ENCODE assay signal across 1 cellular context in genomic region chr1:32650752-32651460, GRCh38.
A peak's percentile ranks its signal among the peaks of the same experiment; 100 is the strongest.
TF ChIP-seq lines count a peak whose summit lies in the region.

RBBP4 (plus strand) TSS chr1:32651208; CDS start chr1:32651307, 99 bp downstream.

TF ChIP-seq in HepG2, 621 proteins besides CTCF, POLR2A, EP300 and RAD21 (continued from another document and continues in another):
- TF ChIP-seq DRAP1 (CRISPR knock-in tag; IDR thresholded peaks at IDR 0.05): peak; percentile 51; the same call in 1 of the 2 replicates
- TF ChIP-seq ZNF530 (CRISPR knock-in tag; IDR thresholded peaks at IDR 0.05; ENCODE audit: low read depth): no peak; the same call in 1 of the 2 replicates
- no peak for TF ChIP-seq PHB2 (IDR thresholded peaks at IDR 0.05; ENCODE audit: partially characterized antibody)
- peak; percentile 62; the same call in 1 of the 2 replicates for TF ChIP-seq ISX (CRISPR knock-in tag; conservative IDR thresholded peaks at IDR 0.05)
- TF ChIP-seq HHEX (CRISPR knock-in tag; IDR thresholded peaks at IDR 0.05): no peak
- TF ChIP-seq, protein P1, sequence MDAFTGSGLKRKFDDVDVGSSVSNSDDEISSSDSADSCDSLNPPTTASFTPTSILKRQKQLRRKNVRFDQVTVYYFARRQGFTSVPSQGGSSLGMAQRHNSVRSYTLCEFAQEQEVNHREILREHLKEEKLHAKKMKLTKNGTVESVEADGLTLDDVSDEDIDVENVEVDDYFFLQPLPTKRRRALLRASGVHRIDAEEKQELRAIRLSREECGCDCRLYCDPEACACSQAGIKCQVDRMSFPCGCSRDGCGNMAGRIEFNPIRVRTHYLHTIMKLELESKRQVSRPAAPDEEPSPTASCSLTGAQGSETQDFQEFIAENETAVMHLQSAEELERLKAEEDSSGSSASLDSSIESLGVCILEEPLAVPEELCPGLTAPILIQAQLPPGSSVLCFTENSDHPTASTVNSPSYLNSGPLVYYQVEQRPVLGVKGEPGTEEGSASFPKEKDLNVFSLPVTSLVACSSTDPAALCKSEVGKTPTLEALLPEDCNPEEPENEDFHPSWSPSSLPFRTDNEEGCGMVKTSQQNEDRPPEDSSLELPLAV (CRISPR knock-in tag; conservative IDR thresholded peaks at IDR 0.05; ENCODE audit: low read depth): no peak; the same call in none of the 2 replicates
- no peak; the same call in 1 of the 2 replicates for TF ChIP-seq SMAD1 (CRISPR knock-in tag; IDR thresholded peaks at IDR 0.05; ENCODE audit: borderline replicate concordance, low read depth)
- peak; percentile 59; the same call in 1 of the 2 replicates for TF ChIP-seq TBX3 (IDR thresholded peaks at IDR 0.05; ENCODE audit: borderline replicate concordance)
- 0 out of 2 replicates have a peak, but pooled peaks have one; percentile 69 for TF ChIP-seq ZNF619 (CRISPR knock-in tag; IDR thresholded peaks at IDR 0.05)
- TF ChIP-seq NFIC (IDR thresholded peaks at IDR 0.05; ENCODE audit: low read length): no peak
- TF ChIP-seq MED1 (CRISPR knock-in tag; IDR thresholded peaks at IDR 0.05): peak; percentile 66
- TF ChIP-seq ZNF788 (CRISPR knock-in tag; IDR thresholded peaks at IDR 0.05; ENCODE audit: borderline replicate concordance): 0 out of 2 replicates have a peak, but pooled peaks have one; percentile 1
- no peak for TF ChIP-seq ZNF513 (CRISPR knock-in tag; conservative IDR thresholded peaks at IDR 0.05)
- TF ChIP-seq HNF1A (IDR thresholded peaks at IDR 0.05; ENCODE audit: low read depth): no peak
- TF ChIP-seq HNF1A (CRISPR knock-in tag; IDR thresholded peaks at IDR 0.05; ENCODE audit: borderline replicate concordance): peak; percentile 47; the same call in 1 of the 2 replicates
- TF ChIP-seq GABPA (IDR thresholded peaks at IDR 0.05; ENCODE audit: low read depth, low read length): peak; percentile 50
- no peak; the same call in 1 of the 2 replicates for TF ChIP-seq GABPA (CRISPR knock-in tag; IDR thresholded peaks at IDR 0.05; ENCODE audit: low read depth)
- TF ChIP-seq E2F1 (CRISPR knock-in tag; IDR thresholded peaks at IDR 0.05): peak; percentile 99
- TF ChIP-seq MIER2 (CRISPR knock-in tag; IDR thresholded peaks at IDR 0.05): no peak
- TF ChIP-seq ZSCAN22 (CRISPR knock-in tag; IDR thresholded peaks at IDR 0.05): peak; percentile 62; the same call in 1 of the 2 replicates
- TF ChIP-seq, protein P2, sequence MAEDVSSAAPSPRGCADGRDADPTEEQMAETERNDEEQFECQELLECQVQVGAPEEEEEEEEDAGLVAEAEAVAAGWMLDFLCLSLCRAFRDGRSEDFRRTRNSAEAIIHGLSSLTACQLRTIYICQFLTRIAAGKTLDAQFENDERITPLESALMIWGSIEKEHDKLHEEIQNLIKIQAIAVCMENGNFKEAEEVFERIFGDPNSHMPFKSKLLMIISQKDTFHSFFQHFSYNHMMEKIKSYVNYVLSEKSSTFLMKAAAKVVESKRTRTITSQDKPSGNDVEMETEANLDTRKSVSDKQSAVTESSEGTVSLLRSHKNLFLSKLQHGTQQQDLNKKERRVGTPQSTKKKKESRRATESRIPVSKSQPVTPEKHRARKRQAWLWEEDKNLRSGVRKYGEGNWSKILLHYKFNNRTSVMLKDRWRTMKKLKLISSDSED (CRISPR knock-in tag; IDR thresholded peaks at IDR 0.05): peak; percentile 72; the same call in 1 of the 2 replicates
- peak; percentile 93; the same call in 1 of the 2 replicates for TF ChIP-seq E2F2 (CRISPR knock-in tag; IDR thresholded peaks at IDR 0.05; ENCODE audit: borderline replicate concordance)
- peak; percentile 22; the same call in 1 of the 2 replicates for TF ChIP-seq CEBPG (CRISPR knock-in tag; IDR thresholded peaks at IDR 0.05)
- TF ChIP-seq BORCS8-MEF2B (CRISPR knock-in tag; IDR thresholded peaks at IDR 0.05): peak; percentile 74
- TF ChIP-seq FOXO4 (CRISPR knock-in tag; conservative IDR thresholded peaks at IDR 0.05): 0 out of 2 replicates have a peak, but pooled peaks have one; percentile 92
- TF ChIP-seq HNRNPLL (IDR thresholded peaks at IDR 0.05; ENCODE audit: low read depth, low read length, poor library complexity, severe bottlenecking): peak; percentile 95
- 0 out of 2 replicates have a peak, but pooled peaks have one; percentile 35 for TF ChIP-seq GTF3A (CRISPR knock-in tag; conservative IDR thresholded peaks at IDR 0.05)
- TF ChIP-seq EZH2 (conservative IDR thresholded peaks at IDR 0.05; ENCODE audit: low read depth, low read length): no peak
- TF ChIP-seq ZNF547 (CRISPR knock-in tag; IDR thresholded peaks at IDR 0.05): peak; percentile 92; the same call in 1 of the 2 replicates
- no peak for TF ChIP-seq SETDB1 (CRISPR knock-in tag; IDR thresholded peaks at IDR 0.05; ENCODE audit: borderline replicate concordance)
- TF ChIP-seq ARNT2 (CRISPR knock-in tag; IDR thresholded peaks at IDR 0.05; ENCODE audit: low read depth): peak; percentile 49; the same call in 1 of the 2 replicates
- peak; percentile 47; the same call in 1 of the 2 replicates for TF ChIP-seq HINFP (CRISPR knock-in tag; IDR thresholded peaks at IDR 0.05; ENCODE audit: low read depth)
- TF ChIP-seq KAT2B (IDR thresholded peaks at IDR 0.05; ENCODE audit: borderline replicate concordance, low read depth, low read length): no peak
- TF ChIP-seq NONO (IDR thresholded peaks at IDR 0.05): no peak
- peak; percentile 67 for TF ChIP-seq NONO (CRISPR knock-in tag; conservative IDR thresholded peaks at IDR 0.05)
- TF ChIP-seq ZFYVE20 (CRISPR knock-in tag; IDR thresholded peaks at IDR 0.05; ENCODE audit: borderline replicate concordance, low read depth): no peak
- TF ChIP-seq, protein P3, sequence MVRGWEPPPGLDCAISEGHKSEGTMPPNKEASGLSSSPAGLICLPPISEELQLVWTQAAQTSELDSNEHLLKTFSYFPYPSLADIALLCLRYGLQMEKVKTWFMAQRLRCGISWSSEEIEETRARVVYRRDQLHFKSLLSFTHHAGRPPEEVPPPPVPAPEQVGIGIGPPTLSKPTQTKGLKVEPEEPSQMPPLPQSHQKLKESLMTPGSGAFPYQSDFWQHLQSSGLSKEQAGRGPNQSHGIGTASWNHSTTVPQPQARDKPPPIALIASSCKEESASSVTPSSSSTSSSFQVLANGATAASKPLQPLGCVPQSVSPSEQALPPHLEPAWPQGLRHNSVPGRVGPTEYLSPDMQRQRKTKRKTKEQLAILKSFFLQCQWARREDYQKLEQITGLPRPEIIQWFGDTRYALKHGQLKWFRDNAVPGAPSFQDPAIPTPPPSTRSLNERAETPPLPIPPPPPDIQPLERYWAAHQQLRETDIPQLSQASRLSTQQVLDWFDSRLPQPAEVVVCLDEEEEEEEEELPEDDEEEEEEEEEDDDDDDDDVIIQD (CRISPR knock-in tag; IDR thresholded peaks at IDR 0.05; ENCODE audit: low read depth): peak; percentile 59; the same call in 1 of the 2 replicates
- no peak for TF ChIP-seq NCOR1 (IDR thresholded peaks at IDR 0.05; ENCODE audit: borderline replicate concordance, low read length)
- TF ChIP-seq RBM39 (IDR thresholded peaks at IDR 0.05; ENCODE audit: low read depth, low read length, poor library complexity, severe bottlenecking): no peak
- 0 out of 2 replicates have a peak, but pooled peaks have one; percentile 31 for TF ChIP-seq HNRNPUL1 (IDR thresholded peaks at IDR 0.05; ENCODE audit: low read depth, low read length)
- peak; percentile 94 for TF ChIP-seq ZNF709 (CRISPR knock-in tag; IDR thresholded peaks at IDR 0.05)
- TF ChIP-seq, protein P4, sequence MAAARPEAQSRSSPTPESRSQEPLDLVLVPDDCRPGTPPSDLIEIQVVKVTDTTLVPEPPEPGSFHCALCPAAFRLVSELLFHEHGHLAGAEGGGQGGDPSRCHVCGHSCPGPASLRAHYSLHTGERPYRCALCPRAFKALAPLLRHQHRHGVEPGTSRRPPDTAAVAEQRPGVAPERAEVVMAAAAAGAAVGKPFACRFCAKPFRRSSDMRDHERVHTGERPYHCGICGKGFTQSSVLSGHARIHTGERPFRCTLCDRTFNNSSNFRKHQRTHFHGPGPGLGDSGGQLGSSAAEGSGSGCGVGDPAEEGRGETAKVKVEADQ (CRISPR knock-in tag; IDR thresholded peaks at IDR 0.05; ENCODE audit: borderline replicate concordance): peak; percentile 94
- TF ChIP-seq STAG1 (CRISPR knock-in tag; IDR thresholded peaks at IDR 0.05): no peak; the same call in 1 of the 2 replicates
- TF ChIP-seq HOXD1 (CRISPR knock-in tag; IDR thresholded peaks at IDR 0.05): peak; percentile 65; the same call in 1 of the 2 replicates
- TF ChIP-seq CENPT (CRISPR knock-in tag; IDR thresholded peaks at IDR 0.05; ENCODE audit: low read depth): peak; percentile 98
- peak; percentile 36; the same call in 1 of the 2 replicates for TF ChIP-seq ZFP41 (CRISPR knock-in tag; IDR thresholded peaks at IDR 0.05; ENCODE audit: borderline replicate concordance)
- peak; percentile 56 for TF ChIP-seq POGZ (CRISPR knock-in tag; IDR thresholded peaks at IDR 0.05)
- TF ChIP-seq ZNF564 (CRISPR knock-in tag; IDR thresholded peaks at IDR 0.05): peak; percentile 89; the same call in 1 of the 2 replicates
